ENCODE assay signal across 8 cellular contexts in the genomic region with DNA sequence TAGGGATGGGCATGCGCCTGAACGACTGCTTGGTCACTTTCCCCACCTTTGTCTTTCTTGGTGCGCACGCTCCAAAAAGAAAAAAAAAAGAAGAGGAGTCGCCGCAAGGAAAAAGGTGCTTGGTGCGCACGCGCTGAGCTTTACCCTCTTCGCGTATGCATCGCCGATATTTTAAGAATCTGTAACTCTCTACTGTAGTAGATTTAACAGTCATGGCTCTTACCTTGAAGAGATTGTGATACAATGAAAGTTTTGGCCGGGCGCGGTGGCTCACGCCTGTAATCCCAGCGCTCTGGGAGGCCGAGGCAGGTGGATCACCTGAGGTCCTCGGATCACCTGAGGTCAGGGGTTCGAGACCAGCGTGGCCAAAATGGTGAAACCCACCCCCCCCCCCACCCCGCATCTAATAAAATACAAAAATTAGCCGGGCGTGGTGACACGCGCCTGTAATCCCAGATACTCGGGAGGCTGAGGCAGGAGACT. TPM values are rescaled to one million over a fixed set of nuclear protein-coding genes. Genes with fewer than 3 reads are reported as not detected.
DNase-seq lines count a peak whose midpoint lies in the region; ATAC-seq and TF ChIP-seq lines count a peak whose summit lies in the region.

No MANE protein-coding gene starts in this region.

- H2AFZ ChIP-seq in SU-DHL-6 (ENCODE audit: low read depth, low read length, severe bottlenecking) = peak overlapping the region; percentile 93

- no peak for ATAC-seq in GM18505 (IDR thresholded peaks at IDR 0.05; ENCODE audit: unreplicated experiment)
- ATAC-seq in gastrocnemius medialis = peak in 1 of 2 donors; percentile 86
- ATAC-seq in HG02885 (IDR thresholded peaks at IDR 0.05; ENCODE audit: poor library complexity, unreplicated experiment) = no peak
- ATAC-seq in HG02571 (IDR thresholded peaks at IDR 0.05; ENCODE audit: unreplicated experiment) = no peak
- ATAC-seq in HG03175 (IDR thresholded peaks at IDR 0.05; ENCODE audit: unreplicated experiment) = no peak

- no peaks in the 10 kb centered on the region for H3F3A ChIP-seq in SU-DHL-6 (ENCODE audit: insufficient read depth)

- peaks cover 39% of the 10 kb centered on the region for H3K79me2 ChIP-seq in SU-DHL-6 (ENCODE audit: insufficient read depth, low read length)

- H3K4me3 ChIP-seq in SU-DHL-6 (ENCODE audit: insufficient read depth, low read length, poor library complexity, severe bottlenecking) (peak overlapping the region; percentile 61), fibroblast of mammary gland (ENCODE audit: control insufficient read depth, low read depth, low read length) (peak overlapping the region; percentile 49), gastrocnemius medialis (peak overlapping the region; percentile 52 to 71 (median 58))

- TF ChIP-seq CTCF in SU-DHL-6 (IDR thresholded peaks at IDR 0.05; ENCODE audit: insufficient read depth, low read length, poor library complexity, severe bottlenecking) = no peak
- TF ChIP-seq CTCF in fibroblast of mammary gland (conservative IDR thresholded peaks at IDR 0.05; ENCODE audit: control insufficient read depth, insufficient read depth, low read depth, low read length) = no peak
- no peak for TF ChIP-seq CTCF in gastrocnemius medialis (IDR thresholded peaks at IDR 0.05 in 4 of 5, conservative IDR thresholded peaks at IDR 0.05 in 1 of 5)

- H3K9me3 ChIP-seq in SU-DHL-6 (ENCODE audit: insufficient read depth, low read length) (no peaks in the 10 kb centered on the region), gastrocnemius medialis (no peaks in the 10 kb centered on the region)

- peaks cover 33 to 36% of the 10 kb centered on the region in 2 donors for H3K4me1 ChIP-seq in gastrocnemius medialis

- H4K20me1 ChIP-seq in SU-DHL-6 (ENCODE audit: low read depth, low read length) = no peaks in the 10 kb centered on the region

- in situ Hi-C loops in gastrocnemius medialis (cut with MboI; ENCODE audit: low sequenced_read_pairs in 4 of 4) = no loop called here

- intact Hi-C loops in gastrocnemius medialis (cut with DNase I; ENCODE audit: low total_unique reads) = loop anchor here (1.0 to 2.0 kb wide), 5 partner anchors 12 to 131 kb away; partner anchors contain the start of genes POLR2A, SAT2, SENP3 and WRAP53

- H3K27ac ChIP-seq in SU-DHL-6 (ENCODE audit: low read depth, low read length) = 0 out of 2 replicates have a peak overlapping the region, but pooled peaks have one; percentile 24
- peak overlapping the region; percentile 88 to 98 (median 91) for H3K27ac ChIP-seq in gastrocnemius medialis

- H3K27me3 ChIP-seq in SU-DHL-6 (ENCODE audit: low read length) = no peaks in the 10 kb centered on the region
- no peaks in the 10 kb centered on the region for H3K27me3 ChIP-seq in gastrocnemius medialis

- H3K4me2 ChIP-seq in SU-DHL-6 (ENCODE audit: low read depth, low read length, poor library complexity, severe bottlenecking) = peak overlapping the region; percentile 63

- TF ChIP-seq POLR2A in GM18505 (IDR thresholded peaks at IDR 0.05; ENCODE audit: borderline replicate concordance, extremely low read depth, insufficient read depth, insufficient read length) = peak; percentile 15
- TF ChIP-seq POLR2A in gastrocnemius medialis (IDR thresholded peaks at IDR 0.05) = no peak

- no peaks in the 10 kb centered on the region for H3K9me2 ChIP-seq in SU-DHL-6 (replicated peaks; ENCODE audit: insufficient read depth, low read length)

- H3K9ac ChIP-seq in SU-DHL-6 (ENCODE audit: low read length) = peak overlapping the region; percentile 59

- DNase-seq in fibroblast of mammary gland (ENCODE audit: low read depth) (no peak), gastrocnemius medialis (no peak), NCI-H524 treated with DMSO at 0.1 percent for 48 hours (lab: John Stamatoyannopoulos, UW) (no peak)

- H3K36me3 ChIP-seq in SU-DHL-6 (ENCODE audit: low read length) (no peaks in the 10 kb centered on the region), gastrocnemius medialis (peaks cover 0 to 7% of the 10 kb centered on the region in 2 donors)

RNA-seq across cellular contexts. Expression of gene FXR2, which starts 0.6 kb away (rescaled TPM):
- 100 to 1,000 TPM; 100 to 174 (median 140) TPM for total RNA-seq in gastrocnemius medialis

RNA-seq across cellular contexts. Expression of gene SAT2, which starts 12.3 kb away (rescaled TPM):
- total RNA-seq in gastrocnemius medialis = 10 to 100 TPM; 38.4 to 79.4 (median 60.4) TPM

RNA-seq across cellular contexts. Expression of gene SHBG, which starts 14.6 kb away (rescaled TPM):
- total RNA-seq in gastrocnemius medialis = not detected

RNA-seq across cellular contexts. Expression of gene SOX15, which starts 25.4 kb away (rescaled TPM):
- 1 to 10 TPM in 2 of 4 donors, under 1 TPM in 1, not detected in 1; 0.66 to 1.3 (median 1.1) TPM for total RNA-seq in gastrocnemius medialis

RNA-seq across cellular contexts. Expression of gene MPDU1, which starts 31.7 kb away (rescaled TPM):
- 100 to 1,000 TPM in 2 of 4 donors, 10 to 100 TPM in 2; 55.9 to 157 (median 101) TPM for total RNA-seq in gastrocnemius medialis
